16 cellular contexts compared by ENCODE assay signal in genomic region chr9:36358486-36358885, GRCh38. TPM values are rescaled to one million over a fixed set of nuclear protein-coding genes. Genes with fewer than 3 reads are reported as not detected.
A peak's percentile ranks its signal among the peaks of the same experiment; 100 is the strongest.
DNase-seq lines count a peak whose midpoint lies in the region; ATAC-seq and TF ChIP-seq lines count a peak whose summit lies in the region.
"Had no signal": no experiment of that assay in that cellular context is flagged by ENCODE, and none has a peak within 500 bp of the region (broad histone marks: within the 10 kb centered on the region; RNA-seq: fewer than 3 reads in every experiment).

No MANE protein-coding gene starts in this region.

- no peak for TF ChIP-seq POLR2A in tibial nerve (IDR thresholded peaks at IDR 0.05)

- H3K36me3 ChIP-seq in CD8-positive, alpha-beta memory T cell (ENCODE audit: insufficient read depth, low read length), result peaks cover 16% of the 10 kb centered on the region
- H3K36me3 ChIP-seq in tibial nerve, result peaks cover 0 to 47% (median 0%) of the 10 kb centered on the region in 3 donors

- H3K27me3 ChIP-seq in CD8-positive, alpha-beta memory T cell (ENCODE audit: insufficient read depth, low read length, poor library complexity, severe bottlenecking), result no peaks in the 10 kb centered on the region
- no peaks in the 10 kb centered on the region for H3K27me3 ChIP-seq in tibial nerve
- H3K27me3 ChIP-seq: BE2C had no signal

- H3K9me3 Mint-ChIP-seq in activated T-cell treated with anti-CD3 and anti-CD28 coated beads, Interleukin-2, amount 50 U/mL, for 72 hours, result no peaks in the 10 kb centered on the region
- H3K9me3 Mint-ChIP-seq in CD8-positive, alpha-beta memory T cell, result no peaks in the 10 kb centered on the region
- H3K9me3 Mint-ChIP-seq in chondrocyte (ENCODE audit: low read depth) (no peaks in the 10 kb centered on the region), memory B cell (no peaks in the 10 kb centered on the region)
- H3K9me3 Mint-ChIP-seq: CD8-positive, alpha-beta T cell; HFFc6 had no signal

- no peak for DNase-seq in activated T-cell treated with anti-CD3 and anti-CD28 coated beads, Interleukin-2, amount 50 U/mL, for 72 hours
- DNase-seq in activated T-cell treated with anti-CD3 and anti-CD28 coated beads, Interleukin-2, amount 50 U/mL, for 48 hours, result no peak
- DNase-seq in CD8-positive, alpha-beta memory T cell, result no peak
- DNase-seq in chondrocyte (ENCODE audit: low spot score) (no peak), memory B cell (ENCODE audit: low spot score in 2 of 2) (no peak), tibial nerve (ENCODE audit: low spot score in 2 of 2) (no peak)
- no peak for DNase-seq in stimulated activated CD4-positive, alpha-beta T cell treated with anti-CD3 and anti-CD28 coated beads, Interleukin-4, amount 100 ng/mL, for 24 hours
- DNase-seq: BE2C; Caco-2; CD8-positive, alpha-beta T cell; GF-D8; HCEC 1CT; HFFc6 had no signal

- H3K27me3 Mint-ChIP-seq in activated T-cell treated with anti-CD3 and anti-CD28 coated beads, Interleukin-2, amount 50 U/mL, for 72 hours (ENCODE audit: low read depth), result no peaks in the 10 kb centered on the region
- no peaks in the 10 kb centered on the region for H3K27me3 Mint-ChIP-seq in CD8-positive, alpha-beta memory T cell
- H3K27me3 Mint-ChIP-seq in chondrocyte (ENCODE audit: low read depth) (no peaks in the 10 kb centered on the region), memory B cell (no peaks in the 10 kb centered on the region)

- peak overlapping the region; percentile 79 for H3K27ac Mint-ChIP-seq in activated T-cell treated with anti-CD3 and anti-CD28 coated beads, Interleukin-2, amount 50 U/mL, for 72 hours
- H3K27ac Mint-ChIP-seq in CD8-positive, alpha-beta memory T cell, result peak overlapping the region in 5 of 8 donors; percentile 23 to 67 (median 41)
- H3K27ac Mint-ChIP-seq in chondrocyte (ENCODE audit: unreplicated experiment) (peak overlapping the region; percentile 56), memory B cell (peak overlapping the region; percentile 8)
- H3K27ac Mint-ChIP-seq: CD8-positive, alpha-beta T cell; HFFc6 had no signal

- H3K27ac ChIP-seq in CD8-positive, alpha-beta memory T cell (ENCODE audit: low read depth, low read length), result no peak overlapping the region
- no peak overlapping the region for H3K27ac ChIP-seq in tibial nerve
- H3K27ac ChIP-seq: A549, C4-2B had no signal

- POLR2A ChIA-PET in CD8-positive, alpha-beta memory T cell (lab: Charles Lee), result no interaction called here

- no peaks in the 10 kb centered on the region for H3K4me1 Mint-ChIP-seq in activated T-cell treated with anti-CD3 and anti-CD28 coated beads, Interleukin-2, amount 50 U/mL, for 72 hours (ENCODE audit: low read depth)
- peaks cover 16 to 23% (median 23%) of the 10 kb centered on the region in 3 donors for H3K4me1 Mint-ChIP-seq in CD8-positive, alpha-beta memory T cell
- H3K4me1 Mint-ChIP-seq in chondrocyte (ENCODE audit: low read depth) (peaks cover 5% of the 10 kb centered on the region), memory B cell (no peaks in the 10 kb centered on the region)

- no peaks in the 10 kb centered on the region for H3K4me1 ChIP-seq in CD8-positive, alpha-beta memory T cell (ENCODE audit: insufficient read depth, low read length)
- peaks cover 0 to 9% (median 0%) of the 10 kb centered on the region in 4 donors for H3K4me1 ChIP-seq in tibial nerve
- H3K4me1 ChIP-seq: A549, BE2C, Caco-2 had no signal

- 70 to 75% methylated on average over 5 of the region's 5 CpGs for WGBS in tibial nerve, 2 donors

- H3K4me3 ChIP-seq in CD8-positive, alpha-beta memory T cell (ENCODE audit: low read length), result no peak overlapping the region
- H3K4me3 ChIP-seq in tibial nerve, result no peak overlapping the region
- H3K4me3 ChIP-seq: A549 had no signal

- no peaks in the 10 kb centered on the region for H3K9me3 ChIP-seq in CD8-positive, alpha-beta memory T cell (ENCODE audit: low read length)
- H3K9me3 ChIP-seq in tibial nerve, result no peaks in the 10 kb centered on the region
- H3K9me3 ChIP-seq: A549, BE2C, Caco-2 had no signal

- TF ChIP-seq CTCF in chondrocyte (IDR thresholded peaks at IDR 0.05), result no peak
- no peak for TF ChIP-seq CTCF in tibial nerve (IDR thresholded peaks at IDR 0.05)

- peaks cover 7 to 8% of the 10 kb centered on the region in 2 donors for H3K36me3 Mint-ChIP-seq in activated T-cell treated with anti-CD3 and anti-CD28 coated beads, Interleukin-2, amount 50 U/mL, for 72 hours (ENCODE audit: insufficient read depth in 2 of 2)
- peaks cover 0 to 74% (median 8%) of the 10 kb centered on the region in 3 donors for H3K36me3 Mint-ChIP-seq in CD8-positive, alpha-beta memory T cell
- H3K36me3 Mint-ChIP-seq in chondrocyte (ENCODE audit: low read depth) (peaks cover 14% of the 10 kb centered on the region), memory B cell (peaks cover 16% of the 10 kb centered on the region)

- H3K4me3 Mint-ChIP-seq in activated T-cell treated with anti-CD3 and anti-CD28 coated beads, Interleukin-2, amount 50 U/mL, for 72 hours, result no peak overlapping the region
- no peak overlapping the region for H3K4me3 Mint-ChIP-seq in CD8-positive, alpha-beta memory T cell
- H3K4me3 Mint-ChIP-seq in chondrocyte (ENCODE audit: unreplicated experiment) (no peak overlapping the region), memory B cell (no peak overlapping the region)
- H3K4me3 Mint-ChIP-seq: CD8-positive, alpha-beta T cell; HFFc6 had no signal

- ATAC-seq in activated T-cell treated with anti-CD3 and anti-CD28 coated beads, Interleukin-2, amount 50 U/mL, for 72 hours (replicated peaks in 1 of 2), result no peak
- ATAC-seq in memory B cell (ENCODE audit: low read depth), result no peak
- ATAC-seq: A549; CD8-positive, alpha-beta T cell; HepG2 had no signal

- CTCF ChIA-PET in CD8-positive, alpha-beta memory T cell (lab: Charles Lee), result no interaction called here

- TF ChIP-seq EP300 in tibial nerve (IDR thresholded peaks at IDR 0.05), result no peak

RNA-seq across cellular contexts. Expression of gene RNF38, which starts 41.6 kb away (rescaled TPM):
- total RNA-seq in activated T-cell treated with anti-CD3 and anti-CD28 coated beads, Interleukin-2, amount 50 U/mL, for 72 hours, result 10 to 100 TPM; 33.5 to 35.2 TPM
- 10 to 100 TPM; 40.0 to 43.3 TPM for total RNA-seq in CD8-positive, alpha-beta memory T cell
- polyA plus RNA-seq in CD8-positive, alpha-beta memory T cell, result 20.9 TPM
- 21.3 to 25.0 TPM (median 22.6 TPM) in 3 replicates for total RNA-seq in chondrocyte
- 10 to 100 TPM; 25.5 to 55.5 (median 32.0) TPM for total RNA-seq in tibial nerve

Comparison
In these comparisons a context has a peak if more than half of its experiments do, and no peak if none do; other contexts are left out.
1. H3K27ac Mint-ChIP-seq: peak in every context shown above with its lines; median percentile 79 in activated T-cell treated with anti-CD3 and anti-CD28 coated beads, Interleukin-2, amount 50 U/mL, for 72 hours; 56 in chondrocyte; 41 in CD8-positive, alpha-beta memory T cell; 8 in memory B cell.